In genomic region chr9:34178698-34179527, GRCh38 we compare ENCODE assay signal across 1 cellular context.
TF ChIP-seq lines count a peak whose summit lies in the region.

Gene UBAP1, plus strand, starts transcription at chr9:34179043. Its CDS starts 41,872 bp downstream, at chr9:34220915.

TF ChIP-seq in GM12878, 131 proteins besides CTCF, POLR2A, EP300 and RAD21 (continued from another document and continues in another):
- TF ChIP-seq EED (IDR thresholded peaks at IDR 0.05; ENCODE audit: low read depth) (peak; percentile 51; the same call in 1 of the 2 replicates), HDGF (IDR thresholded peaks at IDR 0.05) (peak; percentile 77), HDAC2 (IDR thresholded peaks at IDR 0.05) (no peak), SMAD5 (IDR thresholded peaks at IDR 0.05; ENCODE audit: low read depth) (peak; percentile 81; the same call in 1 of the 2 replicates), SREBF1 (IDR thresholded peaks at IDR 0.05; ENCODE audit: low read length) (no peak), CUX1 (IDR thresholded peaks at IDR 0.05; ENCODE audit: insufficient replicate concordance, low read depth, low read length) (no peak), ATF3 (IDR thresholded peaks at IDR 0.05; ENCODE audit: borderline replicate concordance, extremely low read depth, low read depth, low read length) (no peak), SP1 (IDR thresholded peaks at IDR 0.05; ENCODE audit: low read depth, low read length) (no peak), PML (IDR thresholded peaks at IDR 0.05; ENCODE audit: low read length) (peak; percentile 67), RUNX3 (IDR thresholded peaks at IDR 0.05; ENCODE audit: low read length) (no peak; the same call in 1 of the 2 replicates), ZSCAN29 (IDR thresholded peaks at IDR 0.05) (no peak), MTA2 (IDR thresholded peaks at IDR 0.05; ENCODE audit: low read depth) (no peak), CBX5 (IDR thresholded peaks at IDR 0.05; ENCODE audit: low read depth) (no peak), ZBTB33 (IDR thresholded peaks at IDR 0.05) (no peak), GATAD2B (conservative IDR thresholded peaks at IDR 0.05; ENCODE audit: low read depth) (peak; percentile 33; the same call in 1 of the 2 replicates), TBL1XR1 (IDR thresholded peaks at IDR 0.05; ENCODE audit: low read depth, low read length) (no peak), SPI1 (IDR thresholded peaks at IDR 0.05; ENCODE audit: borderline replicate concordance, insufficient read depth, low read depth, low read length) (peak; percentile 79; the same call in 1 of the 2 replicates), RBBP5 (conservative IDR thresholded peaks at IDR 0.05) (0 out of 2 replicates have a peak, but pooled peaks have one; percentile 28), HCFC1 (IDR thresholded peaks at IDR 0.05; ENCODE audit: low read length) (peak; percentile 46; the same call in 1 of the 2 replicates), MEF2B (IDR thresholded peaks at IDR 0.05; ENCODE audit: partially characterized antibody, poor library complexity, severe bottlenecking) (peak; percentile 58), BHLHE40 (IDR thresholded peaks at IDR 0.05; ENCODE audit: borderline replicate concordance in 1 of 2, low read depth in 2 of 2, low read length in 1 of 2) (peak in 1 of 2 experiments; percentile 40; a peak in 1 of 4 replicates), SIN3A (IDR thresholded peaks at IDR 0.05; ENCODE audit: low read depth, low read length) (peak; percentile 58; the same call in 1 of the 2 replicates), IKZF2 (IDR thresholded peaks at IDR 0.05) (peak; percentile 48 to 66), FOS (IDR thresholded peaks at IDR 0.05; ENCODE audit: borderline replicate concordance, extremely low read depth, insufficient read length) (no peak), MTA3 (IDR thresholded peaks at IDR 0.05; ENCODE audit: borderline replicate concordance, low read length) (no peak), SREBF2 (IDR thresholded peaks at IDR 0.05; ENCODE audit: low read length) (no peak), JUND (IDR thresholded peaks at IDR 0.05; ENCODE audit: low read depth, low read length) (peak; percentile 72), ASH2L (IDR thresholded peaks at IDR 0.05; ENCODE audit: borderline replicate concordance, low read depth) (no peak), RB1 (IDR thresholded peaks at IDR 0.05; ENCODE audit: borderline replicate concordance) (no peak), ATF7 (IDR thresholded peaks at IDR 0.05; ENCODE audit: low read depth) (peak; percentile 99), NR2C2 (IDR thresholded peaks at IDR 0.05; ENCODE audit: borderline replicate concordance, control insufficient read depth, insufficient read length, low read depth) (no peak), EGR1 (IDR thresholded peaks at IDR 0.05; ENCODE audit: borderline replicate concordance in 1 of 2, low read depth in 2 of 2, low read length in 2 of 2) (no peak), JUNB (IDR thresholded peaks at IDR 0.05) (no peak), POLR2AphosphoS5 (IDR thresholded peaks at IDR 0.05; ENCODE audit: low read length) (peak; percentile 80; the same call in 1 of the 2 replicates), MXI1 (IDR thresholded peaks at IDR 0.05; ENCODE audit: low read depth, low read length) (peak; percentile 67; the same call in 1 of the 2 replicates), RELA (IDR thresholded peaks at IDR 0.05; ENCODE audit: borderline replicate concordance, partially characterized antibody) (peak; percentile 33), ZNF274 (IDR thresholded peaks at IDR 0.05; ENCODE audit: insufficient read depth, insufficient read length) (no peak), SKIL (IDR thresholded peaks at IDR 0.05; ENCODE audit: low read depth, poor library complexity, severe bottlenecking) (peak; percentile 39), TCF12 (IDR thresholded peaks at IDR 0.05; ENCODE audit: low read depth, low read length) (no peak), BACH1 (IDR thresholded peaks at IDR 0.05; ENCODE audit: borderline replicate concordance) (peak; percentile 33; the same call in 1 of the 2 replicates), CBX3 (IDR thresholded peaks at IDR 0.05; ENCODE audit: borderline replicate concordance, low read depth) (no peak), NRF1 (conservative IDR thresholded peaks at IDR 0.05; ENCODE audit: low read depth, low read length) (no peak), TCF7 (IDR thresholded peaks at IDR 0.05; ENCODE audit: borderline replicate concordance) (no peak), KLF5 (IDR thresholded peaks at IDR 0.05; ENCODE audit: partially characterized antibody) (no peak)
- TF ChIP-seq, protein P1, sequence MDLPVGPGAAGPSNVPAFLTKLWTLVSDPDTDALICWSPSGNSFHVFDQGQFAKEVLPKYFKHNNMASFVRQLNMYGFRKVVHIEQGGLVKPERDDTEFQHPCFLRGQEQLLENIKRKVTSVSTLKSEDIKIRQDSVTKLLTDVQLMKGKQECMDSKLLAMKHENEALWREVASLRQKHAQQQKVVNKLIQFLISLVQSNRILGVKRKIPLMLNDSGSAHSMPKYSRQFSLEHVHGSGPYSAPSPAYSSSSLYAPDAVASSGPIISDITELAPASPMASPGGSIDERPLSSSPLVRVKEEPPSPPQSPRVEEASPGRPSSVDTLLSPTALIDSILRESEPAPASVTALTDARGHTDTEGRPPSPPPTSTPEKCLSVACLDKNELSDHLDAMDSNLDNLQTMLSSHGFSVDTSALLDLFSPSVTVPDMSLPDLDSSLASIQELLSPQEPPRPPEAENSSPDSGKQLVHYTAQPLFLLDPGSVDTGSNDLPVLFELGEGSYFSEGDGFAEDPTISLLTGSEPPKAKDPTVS (IDR thresholded peaks at IDR 0.05; ENCODE audit: low read depth, low read length) = no peak
- TF ChIP-seq, protein P2, sequence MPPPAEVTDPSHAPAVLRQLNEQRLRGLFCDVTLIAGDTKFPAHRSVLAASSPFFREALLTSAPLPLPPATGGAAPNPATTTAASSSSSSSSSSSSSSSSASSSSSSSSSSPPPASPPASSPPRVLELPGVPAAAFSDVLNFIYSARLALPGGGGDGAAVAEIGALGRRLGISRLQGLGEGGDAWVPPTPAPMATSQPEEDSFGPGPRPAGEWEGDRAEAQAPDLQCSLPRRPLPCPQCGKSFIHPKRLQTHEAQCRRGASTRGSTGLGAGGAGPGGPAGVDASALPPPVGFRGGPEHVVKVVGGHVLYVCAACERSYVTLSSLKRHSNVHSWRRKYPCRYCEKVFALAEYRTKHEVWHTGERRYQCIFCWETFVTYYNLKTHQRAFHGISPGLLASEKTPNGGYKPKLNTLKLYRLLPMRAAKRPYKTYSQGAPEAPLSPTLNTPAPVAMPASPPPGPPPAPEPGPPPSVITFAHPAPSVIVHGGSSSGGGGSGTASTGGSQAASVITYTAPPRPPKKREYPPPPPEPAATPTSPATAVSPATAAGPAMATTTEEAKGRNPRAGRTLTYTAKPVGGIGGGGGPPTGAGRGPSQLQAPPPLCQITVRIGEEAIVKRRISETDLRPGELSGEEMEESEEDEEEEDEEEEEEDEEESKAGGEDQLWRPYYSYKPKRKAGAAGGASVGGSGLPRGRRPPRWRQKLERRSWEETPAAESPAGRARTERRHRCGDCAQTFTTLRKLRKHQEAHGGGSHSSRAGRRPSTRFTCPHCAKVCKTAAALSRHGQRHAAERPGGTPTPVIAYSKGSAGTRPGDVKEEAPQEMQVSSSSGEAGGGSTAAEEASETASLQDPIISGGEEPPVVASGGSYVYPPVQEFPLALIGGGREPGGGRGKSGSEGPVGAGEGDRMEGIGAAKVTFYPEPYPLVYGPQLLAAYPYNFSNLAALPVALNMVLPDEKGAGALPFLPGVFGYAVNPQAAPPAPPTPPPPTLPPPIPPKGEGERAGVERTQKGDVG (CRISPR knock-in tag; IDR thresholded peaks at IDR 0.05) = no peak
- TF ChIP-seq, protein P3, sequence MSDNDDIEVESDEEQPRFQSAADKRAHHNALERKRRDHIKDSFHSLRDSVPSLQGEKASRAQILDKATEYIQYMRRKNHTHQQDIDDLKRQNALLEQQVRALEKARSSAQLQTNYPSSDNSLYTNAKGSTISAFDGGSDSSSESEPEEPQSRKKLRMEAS (IDR thresholded peaks at IDR 0.05; ENCODE audit: low read depth, low read length) = peak; percentile 24
- TF ChIP-seq, protein P4, sequence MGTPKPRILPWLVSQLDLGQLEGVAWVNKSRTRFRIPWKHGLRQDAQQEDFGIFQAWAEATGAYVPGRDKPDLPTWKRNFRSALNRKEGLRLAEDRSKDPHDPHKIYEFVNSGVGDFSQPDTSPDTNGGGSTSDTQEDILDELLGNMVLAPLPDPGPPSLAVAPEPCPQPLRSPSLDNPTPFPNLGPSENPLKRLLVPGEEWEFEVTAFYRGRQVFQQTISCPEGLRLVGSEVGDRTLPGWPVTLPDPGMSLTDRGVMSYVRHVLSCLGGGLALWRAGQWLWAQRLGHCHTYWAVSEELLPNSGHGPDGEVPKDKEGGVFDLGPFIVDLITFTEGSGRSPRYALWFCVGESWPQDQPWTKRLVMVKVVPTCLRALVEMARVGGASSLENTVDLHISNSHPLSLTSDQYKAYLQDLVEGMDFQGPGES (IDR thresholded peaks at IDR 0.05) = peak; percentile 48; the same call in 1 of the 2 replicates
- TF ChIP-seq, protein P5, sequence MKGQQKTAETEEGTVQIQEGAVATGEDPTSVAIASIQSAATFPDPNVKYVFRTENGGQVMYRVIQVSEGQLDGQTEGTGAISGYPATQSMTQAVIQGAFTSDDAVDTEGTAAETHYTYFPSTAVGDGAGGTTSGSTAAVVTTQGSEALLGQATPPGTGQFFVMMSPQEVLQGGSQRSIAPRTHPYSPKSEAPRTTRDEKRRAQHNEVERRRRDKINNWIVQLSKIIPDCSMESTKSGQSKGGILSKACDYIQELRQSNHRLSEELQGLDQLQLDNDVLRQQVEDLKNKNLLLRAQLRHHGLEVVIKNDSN (IDR thresholded peaks at IDR 0.05; ENCODE audit: borderline replicate concordance, extremely low read length, insufficient read depth, low read depth, low read length) = no peak
